7 cellular contexts compared by ENCODE assay signal in the genomic region with DNA sequence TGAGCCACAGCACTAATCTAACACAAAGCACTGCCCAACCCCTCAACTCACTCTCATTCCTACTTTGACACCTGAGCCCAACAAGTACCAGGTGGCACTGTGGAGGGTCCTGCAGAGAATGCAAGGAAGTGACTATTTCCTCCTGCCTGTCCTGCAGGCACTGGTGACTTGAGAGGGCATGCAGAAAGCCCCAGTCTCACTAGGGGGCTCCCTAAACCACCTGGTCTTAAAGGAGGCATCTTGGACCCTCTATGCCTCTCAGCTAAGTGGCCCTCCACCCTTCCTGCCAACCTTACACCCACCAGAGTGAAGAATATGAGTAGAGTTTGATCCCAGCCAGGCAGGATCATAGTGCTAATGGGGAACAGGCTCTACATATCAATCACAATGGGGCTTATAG.
A peak's percentile ranks its signal among the peaks of the same experiment; 100 is the strongest.
DNase-seq lines count a peak whose midpoint lies in the region; ATAC-seq and TF ChIP-seq lines count a peak whose summit lies in the region.
"Had no signal": no experiment of that assay in that cellular context is flagged by ENCODE, and none has a peak within 500 bp of the region (broad histone marks: within the 10 kb centered on the region; RNA-seq: fewer than 3 reads in every experiment).

No MANE protein-coding gene starts in this region.

- no peak overlapping the region for H3K27ac ChIP-seq in SU-DHL-6 (ENCODE audit: low read depth, low read length)

- H3K4me2 ChIP-seq in SU-DHL-6 (ENCODE audit: low read depth, low read length, poor library complexity, severe bottlenecking), result no peak overlapping the region

- no peaks in the 10 kb centered on the region for H4K20me1 ChIP-seq in SU-DHL-6 (ENCODE audit: low read depth, low read length)

- H3K27me3 ChIP-seq in SU-DHL-6 (ENCODE audit: low read length), result no peaks in the 10 kb centered on the region

- H3K4me3 ChIP-seq in SU-DHL-6 (ENCODE audit: insufficient read depth, low read length, poor library complexity, severe bottlenecking), result no peak overlapping the region

- peaks cover 2% of the 10 kb centered on the region for H3K27me3 Mint-ChIP-seq in nephron progenitor cell (ENCODE audit: low read depth, poor library complexity)

- H3K27ac Mint-ChIP-seq in nephron progenitor cell, result peak overlapping the region; percentile 90

- no peak for ATAC-seq in GM21515 (IDR thresholded peaks at IDR 0.05; ENCODE audit: unreplicated experiment)

- DNase-seq in SKM-1 treated with dmso at 0.1 percent for 144 hours (lab: John Stamatoyannopoulos, UW; ENCODE audit: unreplicated experiment), result peak; percentile 23
- no peak for DNase-seq in SKM-1 (lab: John Stamatoyannopoulos, UW; ENCODE audit: unreplicated experiment)
- peak; percentile 26 for DNase-seq in nephron progenitor cell
- no peak for DNase-seq in stimulated activated naive CD4-positive, alpha-beta T cell (lab: John Stamatoyannopoulos, UW)
- DNase-seq: activated CD4-positive, alpha-beta T cell treated with anti-CD3 and anti-CD28 coated beads for 4 hours had no signal

- H3K9me2 ChIP-seq in SU-DHL-6 (replicated peaks; ENCODE audit: insufficient read depth, low read length), result no peaks in the 10 kb centered on the region

- H3K9ac ChIP-seq in SU-DHL-6 (ENCODE audit: low read length), result no peak overlapping the region

- no peaks in the 10 kb centered on the region for H3K79me2 ChIP-seq in SU-DHL-6 (ENCODE audit: insufficient read depth, low read length)

- H2AFZ ChIP-seq in SU-DHL-6 (ENCODE audit: low read depth, low read length, severe bottlenecking), result no peak overlapping the region

- H3K9me3 ChIP-seq in SU-DHL-6 (ENCODE audit: insufficient read depth, low read length), result no peaks in the 10 kb centered on the region

- H3K4me1 Mint-ChIP-seq in nephron progenitor cell, result peaks cover 8% of the 10 kb centered on the region

- H3F3A ChIP-seq in SU-DHL-6 (ENCODE audit: insufficient read depth), result no peaks in the 10 kb centered on the region

- no peaks in the 10 kb centered on the region for H3K36me3 ChIP-seq in SU-DHL-6 (ENCODE audit: low read length)

- no peak overlapping the region for H3K4me3 Mint-ChIP-seq in nephron progenitor cell

- H3K36me3 Mint-ChIP-seq in nephron progenitor cell (ENCODE audit: low read depth), result peaks cover 33% of the 10 kb centered on the region

- no peaks in the 10 kb centered on the region for H3K9me3 Mint-ChIP-seq in nephron progenitor cell

- TF ChIP-seq CTCF in SU-DHL-6 (IDR thresholded peaks at IDR 0.05; ENCODE audit: insufficient read depth, low read length, poor library complexity, severe bottlenecking) (peak; percentile 50), nephron progenitor cell (IDR thresholded peaks at IDR 0.05) (peak; percentile 29)

Comparison
In these comparisons a context has a peak if more than half of its experiments do, and no peak if none do; other contexts are left out.
1. DNase-seq: peak in SKM-1 treated with dmso at 0.1 percent for 144 hours (single experiment) and nephron progenitor cell (single experiment); none in SKM-1 (single experiment) and stimulated activated naive CD4-positive, alpha-beta T cell (0 of 6).